ENCODE assay signal across 8 cellular contexts in the genomic region with DNA sequence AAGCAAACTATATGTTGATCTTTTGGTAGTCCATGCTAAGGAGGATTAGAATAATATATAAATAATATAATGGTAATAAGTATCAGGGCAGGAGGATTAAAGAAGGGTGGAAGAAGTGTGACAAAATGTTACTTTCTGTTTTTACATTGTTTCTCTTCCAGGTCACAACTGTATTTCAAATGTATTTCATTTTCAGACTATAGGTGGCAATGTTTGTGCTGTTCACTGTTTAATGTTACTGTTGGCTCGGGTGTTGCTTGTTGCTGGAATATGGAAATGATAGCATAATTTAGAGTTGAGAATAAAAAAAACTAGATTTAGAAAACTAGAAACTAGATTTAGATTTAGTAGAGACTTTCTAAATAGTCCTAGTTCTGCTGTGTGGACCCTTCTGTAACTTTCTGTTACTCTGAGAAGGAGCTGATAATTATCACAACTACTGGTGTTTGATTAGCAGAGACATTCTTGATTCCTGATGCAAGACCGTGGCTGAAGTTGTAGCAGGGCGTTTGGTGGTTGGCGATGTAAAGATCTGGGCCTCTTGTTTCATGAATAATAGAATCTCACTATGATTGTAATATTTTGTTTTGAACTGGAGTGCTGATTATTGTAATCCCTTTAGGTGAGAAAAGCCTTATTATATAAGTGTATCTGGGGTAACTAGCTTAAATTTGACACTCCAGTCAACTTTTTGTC. TPM values are rescaled to one million over a fixed set of nuclear protein-coding genes. Genes with fewer than 3 reads are reported as not detected.
DNase-seq lines count a peak whose midpoint lies in the region; ATAC-seq and TF ChIP-seq lines count a peak whose summit lies in the region.

No MANE protein-coding gene starts in this region.

- peak; percentile 34 for TF ChIP-seq CTCF in CD8-positive, alpha-beta T cell (IDR thresholded peaks at IDR 0.05)
- TF ChIP-seq CTCF in foreskin fibroblast (IDR thresholded peaks at IDR 0.05; ENCODE audit: low read depth, low read length) = peak; percentile 35

- peaks cover 9% of the 10 kb centered on the region for H3K4me1 Mint-ChIP-seq in CD8-positive, alpha-beta T cell (ENCODE audit: low read depth)

- H3K4me3 Mint-ChIP-seq in CD8-positive, alpha-beta T cell = no peak overlapping the region

- H3K9me3 ChIP-seq in CD8-positive, alpha-beta T cell (ENCODE audit: low read length) = no peaks in the 10 kb centered on the region

- H3K27me3 ChIP-seq in CD8-positive, alpha-beta T cell (ENCODE audit: insufficient read depth, low read length) = no peaks in the 10 kb centered on the region

- no peak for ATAC-seq in CD8-positive, alpha-beta T cell
- ATAC-seq in GM21529 (IDR thresholded peaks at IDR 0.05; ENCODE audit: unreplicated experiment) = peak; percentile 76

- no peaks in the 10 kb centered on the region for H3K27me3 Mint-ChIP-seq in CD8-positive, alpha-beta T cell (ENCODE audit: low read depth)

- POLR2A ChIA-PET in CD8-positive, alpha-beta T cell (lab: Charles Lee) = no interaction called here

- H3K27ac ChIP-seq in CD8-positive, alpha-beta T cell (ENCODE audit: low read depth, low read length) = no peak overlapping the region

- H3K9me3 Mint-ChIP-seq in CD8-positive, alpha-beta T cell = no peaks in the 10 kb centered on the region

- no peak overlapping the region for H3K27ac Mint-ChIP-seq in CD8-positive, alpha-beta T cell

- intact Hi-C loops in CD8-positive, alpha-beta T cell (cut with DNase I, micrococcal nuclease) = no loop called here

- no peaks in the 10 kb centered on the region for H3K4me1 ChIP-seq in CD8-positive, alpha-beta T cell (ENCODE audit: insufficient read depth, low read length)

- CTCF ChIA-PET in CD8-positive, alpha-beta T cell (lab: Charles Lee) = interaction anchor here (1.2 to 1.7 kb wide), 2 partner anchors 9 to 43 kb away, joined by 4 to 8 read pairs; a partner anchor contains a TSS

- no peak overlapping the region for H3K4me3 ChIP-seq in CD8-positive, alpha-beta T cell (ENCODE audit: low read depth, low read length)
- H3K4me3 ChIP-seq in foreskin fibroblast (ENCODE audit: low read depth in 1 of 2, low read length in 2 of 2) = no peak overlapping the region

- DNase-seq in CD8-positive, alpha-beta T cell = no peak
- peak; percentile 85 for DNase-seq in OCI-M1 (lab: John Stamatoyannopoulos, UW)
- peak in 1 of 2 donors; percentile 19 for DNase-seq in foreskin fibroblast
- no peak for DNase-seq in stimulated activated CD4-positive, alpha-beta T cell treated with anti-CD3 and anti-CD28 coated beads, Interleukin-2, amount 100 ng/mL, for 24 hours
- no peak for DNase-seq in NCI-H146 treated with DMSO at 0.1 percent for 48 hours (lab: John Stamatoyannopoulos, UW; ENCODE audit: unreplicated experiment)
- DNase-seq in NOMO-1 treated with DMSO at 0.1 percent for 48 hours (lab: John Stamatoyannopoulos, UW; ENCODE audit: unreplicated experiment) = no peak
- DNase-seq in occipital lobe (lab: John Stamatoyannopoulos, UW) = no peak

- H3K36me3 ChIP-seq in CD8-positive, alpha-beta T cell (ENCODE audit: insufficient read depth, low read length) = no peaks in the 10 kb centered on the region

- H3K36me3 Mint-ChIP-seq in CD8-positive, alpha-beta T cell = no peaks in the 10 kb centered on the region

RNA-seq across cellular contexts. Expression of a gene that starts 7.9 kb away (rescaled TPM):
- 10 to 100 TPM; 10.0 to 10.9 TPM for total RNA-seq in CD8-positive, alpha-beta T cell
- total RNA-seq in occipital lobe = 152 TPM

Comparison
In these comparisons a context has a peak if more than half of its experiments do, and no peak if none do; other contexts are left out.
1. RNA of a gene that starts 7.9 kb away (total RNA-seq): 152 TPM in occipital lobe (single experiment); 10.0 to 10.9 TPM in CD8-positive, alpha-beta T cell; every median in the first group is over 10 times any median in the second.